In genomic region chr2:13230221-13230620, GRCh38 we compare ENCODE assay signal across 22 cellular contexts.
DNase-seq lines count a peak whose midpoint lies in the region; ATAC-seq, FAIRE-seq and TF ChIP-seq lines count a peak whose summit lies in the region.
"Had no signal": no experiment of that assay in that cellular context is flagged by ENCODE, and none has a peak within 500 bp of the region (broad histone marks: within the 10 kb centered on the region; RNA-seq: fewer than 3 reads in every experiment).

No MANE protein-coding gene starts in this region.

- no peak for TF ChIP-seq CTCF in keratinocyte (optimal IDR thresholded peaks at IDR 0.05 in 1 of 3, IDR thresholded peaks at IDR 0.05 in 1 of 3, conservative IDR thresholded peaks at IDR 0.05 in 1 of 3; ENCODE audit: extremely low read depth in 1 of 3, insufficient read depth in 2 of 3, low read length in 3 of 3)

- no peak for ATAC-seq in GM21723 (IDR thresholded peaks at IDR 0.05; ENCODE audit: unreplicated experiment)
- ATAC-seq: activated CD8-positive, alpha-beta T cell treated with anti-CD3 and anti-CD28 coated beads for 36 hours; activated T-cell treated with anti-CD3 and anti-CD28 coated beads, Interleukin-2, amount 50 U/mL, for 4 hours; body of pancreas; GM12878; naive thymus-derived CD4-positive, alpha-beta T cell had no signal

- no peak for FAIRE-seq in keratinocyte (lab: Jason Lieb, UNC)
- no peak for FAIRE-seq in frontal cortex (lab: Jason Lieb, UNC)
- FAIRE-seq: GM12878, H54 had no signal

- no peaks in the 10 kb centered on the region for H3K9me1 ChIP-seq in keratinocyte (ENCODE audit: control insufficient read depth, extremely low read depth, insufficient read depth, low read length)

- H3K27me3 ChIP-seq in keratinocyte (ENCODE audit: control insufficient read depth, extremely low read depth, insufficient read depth, low read length): no peaks in the 10 kb centered on the region
- H3K27me3 ChIP-seq: body of pancreas had no signal

- H3K27ac ChIP-seq in keratinocyte (ENCODE audit: control insufficient read depth, insufficient read depth, low read length): no peak overlapping the region
- H3K27ac ChIP-seq: body of pancreas, coronary artery, parathyroid adenoma, SJCRH30 had no signal

- H3K4me3 ChIP-seq in keratinocyte (ENCODE audit: control insufficient read depth in 2 of 3, extremely low read depth in 1 of 3, insufficient read depth in 2 of 3, low read depth in 1 of 3, low read length in 3 of 3): no peak overlapping the region
- H3K4me3 ChIP-seq: body of pancreas, coronary artery, GM12878, SJCRH30 had no signal

- no peaks in the 10 kb centered on the region for H3K79me2 ChIP-seq in keratinocyte (ENCODE audit: control insufficient read depth, insufficient read depth, low read length)
- H3K79me2 ChIP-seq: parathyroid adenoma had no signal

- no peaks in the 10 kb centered on the region for H3K36me3 ChIP-seq in keratinocyte (ENCODE audit: control insufficient read depth in 2 of 2, extremely low read depth in 1 of 2, insufficient read depth in 2 of 2, low read length in 2 of 2)
- H3K36me3 ChIP-seq: SJCRH30 had no signal

- dilution Hi-C loops in keratinocyte (cut with MboI; ENCODE audit: extremely low pct_ligation_motif_present, low sequenced_read_pairs): no loop called here

- H3K9me3 ChIP-seq in keratinocyte (ENCODE audit: control insufficient read depth, low read depth, low read length): no peaks in the 10 kb centered on the region
- H3K9me3 ChIP-seq: body of pancreas, Caco-2, SJCRH30 had no signal

- H3K9ac ChIP-seq in keratinocyte (ENCODE audit: control insufficient read depth, extremely low read depth, insufficient read depth, low read length): no peak overlapping the region
- H3K9ac ChIP-seq: parathyroid adenoma had no signal

- peaks cover 2% of the 10 kb centered on the region for H3K4me1 ChIP-seq in keratinocyte (ENCODE audit: control insufficient read depth, extremely low read depth, insufficient read depth, low read length)
- H3K4me1 ChIP-seq: body of pancreas, Caco-2, parathyroid adenoma, SJCRH30 had no signal

- no peak overlapping the region for H3K4me2 ChIP-seq in keratinocyte (ENCODE audit: control insufficient read depth, extremely low read depth, insufficient read depth, low read depth, low read length)

- peak; percentile 2 for DNase-seq in EL
- peak; percentile 51 for DNase-seq in NCI-H2171 (lab: John Stamatoyannopoulos, UW)
- DNase-seq in SHP77 treated with DMSO at 0.1 percent for 48 hours (lab: John Stamatoyannopoulos, UW): peak; percentile 23
- DNase-seq in keratinocyte (ENCODE audit: low read depth, low spot score): peak; percentile 9
- DNase-seq in activated T-cell treated with anti-CD3 and anti-CD28 coated beads, Interleukin-2, amount 50 U/mL, for 48 hours: no peak
- DNase-seq in frontal cortex (ENCODE audit: low spot score in 2 of 2): no peak
- DNase-seq in activated effector memory CD4-positive, alpha-beta T cell treated with anti-CD3 and anti-CD28 coated beads, Interleukin-2, amount 50 U/mL, for 16 hours: no peak
- DNase-seq: activated CD8-positive, alpha-beta T cell treated with anti-CD3 and anti-CD28 coated beads for 36 hours; activated T-cell treated with anti-CD3 and anti-CD28 coated beads, Interleukin-2, amount 50 U/mL, for 4 hours; body of pancreas; Caco-2; hippocampal formation; naive thymus-derived CD4-positive, alpha-beta T cell; NCI-H2227 treated with DMSO at 0.1 percent for 48 hours; OCI-M1; SJCRH30; T-helper 2 cell had no signal

- no peak overlapping the region for H2AFZ ChIP-seq in keratinocyte (ENCODE audit: control insufficient read depth, low read length)
- H2AFZ ChIP-seq: parathyroid adenoma had no signal

- no peaks in the 10 kb centered on the region for H4K20me1 ChIP-seq in keratinocyte (ENCODE audit: control insufficient read depth, extremely low read depth, insufficient read depth, low read length)

Comparison
In these comparisons a context has a peak if more than half of its experiments do, and no peak if none do; other contexts are left out.
1. DNase-seq: peak in EL (single experiment), NCI-H2171 (single experiment), SHP77 treated with DMSO at 0.1 percent for 48 hours (single experiment) and keratinocyte (single experiment); none in activated T-cell treated with anti-CD3 and anti-CD28 coated beads, Interleukin-2, amount 50 U/mL, for 48 hours (0 of 2), frontal cortex (0 of 2) and activated effector memory CD4-positive, alpha-beta T cell treated with anti-CD3 and anti-CD28 coated beads, Interleukin-2, amount 50 U/mL, for 16 hours (single experiment).